15 cellular contexts compared by ENCODE assay signal in genomic region chr6:157226761-157227160, GRCh38.
DNase-seq lines count a peak whose midpoint lies in the region; ATAC-seq, FAIRE-seq and TF ChIP-seq lines count a peak whose summit lies in the region.
"Had no signal": no experiment of that assay in that cellular context is flagged by ENCODE, and none has a peak within 500 bp of the region (broad histone marks: within the 10 kb centered on the region; RNA-seq: fewer than 3 reads in every experiment).

No MANE protein-coding gene starts in this region.

- H3K27me3 Mint-ChIP-seq in activated CD4-positive, alpha-beta T cell treated with anti-CD3 and anti-CD28 coated beads, Interleukin-2, amount 10 ng/mL, durations not matched to agents 7 days and 5 days, result no peaks in the 10 kb centered on the region

- no peak for DNase-seq in activated CD4-positive, alpha-beta T cell treated with anti-CD3 and anti-CD28 coated beads, Interleukin-2, amount 10 ng/mL, durations not matched to agents 7 days and 5 days
- DNase-seq in activated CD4-positive, alpha-beta T cell treated with anti-CD3 and anti-CD28 coated beads, Interleukin-2, amount 50 U/mL, for 1 hour, result no peak
- peak; percentile 72 for DNase-seq in kidney
- peak; percentile 53 for DNase-seq in upper lobe of right lung
- DNase-seq in HK-2 (ENCODE audit: unreplicated experiment), result no peak
- no peak for DNase-seq in SJCRH30
- DNase-seq: activated CD4-positive, CD25-positive, alpha-beta regulatory T cell; activated naive CD8-positive, alpha-beta T cell treated with anti-CD3 and anti-CD28 coated beads, Interleukin-2, amount 10 ng/mL, durations not matched to agents 7 days and 5 days; CD8-positive, alpha-beta memory T cell; dermis blood vessel endothelial cell; NCI-H187 had no signal

- H3K4me1 ChIP-seq in kidney (ENCODE audit: control insufficient read depth in 1 of 2, insufficient read depth in 1 of 2, low read depth in 1 of 2, low read length in 2 of 2), result peaks cover 0 to 16% of the 10 kb centered on the region in 2 donors
- no peaks in the 10 kb centered on the region for H3K4me1 ChIP-seq in upper lobe of right lung
- H3K4me1 ChIP-seq in SJCRH30, result peaks cover 13% of the 10 kb centered on the region

- intact Hi-C loops in kidney (cut with DNase I), result loop anchor here (10.0 kb wide), 1 partner anchor 48 kb away; no protein-coding TSS in a partner anchor
- intact Hi-C loops in upper lobe of right lung (cut with DNase I), result no loop called here

- peaks cover 55% of the 10 kb centered on the region for H3K4me1 Mint-ChIP-seq in activated CD4-positive, alpha-beta T cell treated with anti-CD3 and anti-CD28 coated beads, Interleukin-2, amount 10 ng/mL, durations not matched to agents 7 days and 5 days

- H3K4me3 Mint-ChIP-seq in activated CD4-positive, alpha-beta T cell treated with anti-CD3 and anti-CD28 coated beads, Interleukin-2, amount 10 ng/mL, durations not matched to agents 7 days and 5 days, result peak overlapping the region; percentile 29

- no peak for FAIRE-seq in kidney (lab: Jason Lieb, UNC)
- FAIRE-seq: A204.1, GM12892 had no signal

- H3K27ac ChIP-seq in cingulate gyrus (ENCODE audit: low read depth, low read length), result peak overlapping the region; percentile 35
- peak overlapping the region in 1 of 2 donors; percentile 68 for H3K27ac ChIP-seq in kidney (ENCODE audit: low read depth in 2 of 2, low read length in 2 of 2)
- H3K27ac ChIP-seq in upper lobe of right lung, result no peak overlapping the region
- no peak overlapping the region for H3K27ac ChIP-seq in SJCRH30

- H3K9me3 Mint-ChIP-seq in activated CD4-positive, alpha-beta T cell treated with anti-CD3 and anti-CD28 coated beads, Interleukin-2, amount 10 ng/mL, durations not matched to agents 7 days and 5 days, result no peaks in the 10 kb centered on the region
- H3K9me3 Mint-ChIP-seq: activated naive CD8-positive, alpha-beta T cell treated with anti-CD3 and anti-CD28 coated beads, Interleukin-2, amount 10 ng/mL, durations not matched to agents 7 days and 5 days; CD8-positive, alpha-beta memory T cell had no signal

- H3K27ac Mint-ChIP-seq in activated CD4-positive, alpha-beta T cell treated with anti-CD3 and anti-CD28 coated beads, Interleukin-2, amount 10 ng/mL, durations not matched to agents 7 days and 5 days, result peak overlapping the region; percentile 84
- H3K27ac Mint-ChIP-seq: activated naive CD8-positive, alpha-beta T cell treated with anti-CD3 and anti-CD28 coated beads, Interleukin-2, amount 10 ng/mL, durations not matched to agents 7 days and 5 days; CD8-positive, alpha-beta memory T cell had no signal

- CTCF ChIA-PET in activated CD4-positive, alpha-beta T cell treated with anti-CD3 and anti-CD28 coated beads, Interleukin-2, amount 10 ng/mL, durations not matched to agents 7 days and 5 days (lab: Charles Lee), result interaction anchor here (1.1 to 5.2 kb wide), 3 partner anchors 9 to 17 kb away, joined by 3 to 18 read pairs (median 3); no protein-coding TSS in a partner anchor

- H3K36me3 ChIP-seq in kidney (ENCODE audit: control insufficient read depth in 1 of 2, insufficient read depth in 2 of 2, low read length in 2 of 2) (no peaks in the 10 kb centered on the region), upper lobe of right lung (no peaks in the 10 kb centered on the region), SJCRH30 (no peaks in the 10 kb centered on the region)

- no peak for ATAC-seq in upper lobe of right lung
- no peak for ATAC-seq in HG02763 (IDR thresholded peaks at IDR 0.05; ENCODE audit: unreplicated experiment)

- H3K9me3 ChIP-seq in kidney (ENCODE audit: control insufficient read depth in 1 of 2, low read length in 2 of 2) (no peaks in the 10 kb centered on the region), upper lobe of right lung (no peaks in the 10 kb centered on the region), SJCRH30 (replicated peaks) (no peaks in the 10 kb centered on the region)

- no peaks in the 10 kb centered on the region for H3K27me3 ChIP-seq in upper lobe of right lung
- H3K27me3 ChIP-seq in SJCRH30, result no peaks in the 10 kb centered on the region; the same call in 1 of the 2 replicates

- POLR2A ChIA-PET in activated CD4-positive, alpha-beta T cell treated with anti-CD3 and anti-CD28 coated beads, Interleukin-2, amount 10 ng/mL, durations not matched to agents 7 days and 5 days (lab: Charles Lee), result no interaction called here

- H3K4me3 ChIP-seq in kidney (ENCODE audit: low read length in 2 of 2) (no peak overlapping the region), upper lobe of right lung (no peak overlapping the region), SJCRH30 (no peak overlapping the region)

- no peaks in the 10 kb centered on the region for H3K36me3 Mint-ChIP-seq in activated CD4-positive, alpha-beta T cell treated with anti-CD3 and anti-CD28 coated beads, Interleukin-2, amount 10 ng/mL, durations not matched to agents 7 days and 5 days (ENCODE audit: low read depth)
- H3K36me3 Mint-ChIP-seq: activated naive CD8-positive, alpha-beta T cell treated with anti-CD3 and anti-CD28 coated beads, Interleukin-2, amount 10 ng/mL, durations not matched to agents 7 days and 5 days; CD8-positive, alpha-beta memory T cell had no signal

- TF ChIP-seq CTCF in kidney (IDR thresholded peaks at IDR 0.05; ENCODE audit: borderline replicate concordance, extremely low read depth, insufficient read depth), result no peak
- no peak for TF ChIP-seq CTCF in upper lobe of right lung (IDR thresholded peaks at IDR 0.05)

- no peak overlapping the region for H3K9ac ChIP-seq in kidney (ENCODE audit: low read length in 2 of 2)

Comparison
In these comparisons a context has a peak if more than half of its experiments do, and no peak if none do; other contexts are left out.
1. DNase-seq: peak in kidney (single experiment) and upper lobe of right lung (single experiment); none in activated CD4-positive, alpha-beta T cell treated with anti-CD3 and anti-CD28 coated beads, Interleukin-2, amount 10 ng/mL, durations not matched to agents 7 days and 5 days (single experiment), activated CD4-positive, alpha-beta T cell treated with anti-CD3 and anti-CD28 coated beads, Interleukin-2, amount 50 U/mL, for 1 hour (single experiment), HK-2 (single experiment) and SJCRH30 (0 of 2).